ENCODE assay signal across 1 cellular context in genomic region chr20:32611286-32611685, GRCh38.
A peak's percentile ranks its signal among the peaks of the same experiment; 100 is the strongest.
TF ChIP-seq lines count a peak whose summit lies in the region.

No MANE protein-coding gene starts in this region.

TF ChIP-seq in HepG2, 621 proteins besides CTCF, POLR2A, EP300 and RAD21 (continued from another document):
- no peak for TF ChIP-seq ZNF446 (CRISPR knock-in tag; IDR thresholded peaks at IDR 0.05)
- no peak for TF ChIP-seq TRAFD1 (CRISPR knock-in tag; IDR thresholded peaks at IDR 0.05; ENCODE audit: borderline replicate concordance)
- TF ChIP-seq SMC3 (IDR thresholded peaks at IDR 0.05; ENCODE audit: low read length): peak; percentile 25; the same call in 1 of the 2 replicates
